Comparison of ENCODE assay signal across 8 cellular contexts in genomic region chr5:91162534-91163381, GRCh38.
DNase-seq lines count a peak whose midpoint lies in the region; ATAC-seq lines count a peak whose summit lies in the region.

No MANE protein-coding gene starts in this region.

- H3K36me3 ChIP-seq in rectal smooth muscle tissue (ENCODE audit: control insufficient read depth, insufficient read depth, low read length) (no peaks in the 10 kb centered on the region), aorta (ENCODE audit: control insufficient read depth in 1 of 2, insufficient read depth in 2 of 2, low read length in 1 of 2) (no peaks in the 10 kb centered on the region)

- WGBS in aorta, 2 donors: 55 to 63% methylated on average over 6 of the region's 6 CpGs

- peak overlapping the region; percentile 54 for H3K27ac Mint-ChIP-seq in activated T-helper 1 cell treated with anti-CD3 and anti-CD28 coated beads, Interleukin-12 subunit alpha, Interleukin-12 subunit beta, Interleukin-2, Interleukin-4 antibody, amounts not matched to agents 30 ng/mL and 10 ng/mL and 1 ng/mL, durations not matched to agents 14 hours and 24 hours and 36 hours

- H3K36me3 Mint-ChIP-seq in activated T-helper 1 cell treated with anti-CD3 and anti-CD28 coated beads, Interleukin-12 subunit alpha, Interleukin-12 subunit beta, Interleukin-2, Interleukin-4 antibody, amounts not matched to agents 30 ng/mL and 10 ng/mL and 1 ng/mL, durations not matched to agents 14 hours and 24 hours and 36 hours (ENCODE audit: low read depth): no peaks in the 10 kb centered on the region

- H3K4me1 ChIP-seq in rectal smooth muscle tissue (ENCODE audit: control insufficient read depth, insufficient read depth, low read length) (peaks cover 9% of the 10 kb centered on the region), aorta (ENCODE audit: control insufficient read depth in 1 of 2, insufficient read depth in 2 of 2, low read length in 2 of 2) (peaks cover 5 to 8% of the 10 kb centered on the region in 2 donors)

- intact Hi-C loops in activated T-helper 1 cell treated with anti-CD3 and anti-CD28 coated beads, Interleukin-12 subunit alpha, Interleukin-12 subunit beta, Interleukin-2, Interleukin-4 antibody, amounts not matched to agents 30 ng/mL and 10 ng/mL and 1 ng/mL, durations not matched to agents 14 hours and 24 hours and 36 hours (cut with micrococcal nuclease): loop anchor here (1.0 to 5.0 kb wide), 11 partner anchors 8 to 290 kb away; partner anchors contain the start of gene ARRDC3
- intact Hi-C loops in head of caudate nucleus (cut with DNase I): loop anchor here (10.0 kb wide), 1 partner anchor 58 kb away; no protein-coding TSS in a partner anchor
- intact Hi-C loops in aorta (cut with DNase I): no loop called here

- H3K27me3 ChIP-seq in rectal smooth muscle tissue (ENCODE audit: control insufficient read depth, insufficient read depth, low read length) (no peaks in the 10 kb centered on the region), aorta (ENCODE audit: control insufficient read depth in 1 of 2, insufficient read depth in 2 of 2, low read length in 1 of 2) (no peaks in the 10 kb centered on the region)

- H3K4me3 Mint-ChIP-seq in activated T-helper 1 cell treated with anti-CD3 and anti-CD28 coated beads, Interleukin-12 subunit alpha, Interleukin-12 subunit beta, Interleukin-2, Interleukin-4 antibody, amounts not matched to agents 30 ng/mL and 10 ng/mL and 1 ng/mL, durations not matched to agents 14 hours and 24 hours and 36 hours: peak overlapping the region; percentile 2

- H3K9me3 Mint-ChIP-seq in activated T-helper 1 cell treated with anti-CD3 and anti-CD28 coated beads, Interleukin-12 subunit alpha, Interleukin-12 subunit beta, Interleukin-2, Interleukin-4 antibody, amounts not matched to agents 30 ng/mL and 10 ng/mL and 1 ng/mL, durations not matched to agents 14 hours and 24 hours and 36 hours: no peaks in the 10 kb centered on the region

- H3K9ac ChIP-seq in rectal smooth muscle tissue (ENCODE audit: low read length): no peak overlapping the region

- H3K9me3 ChIP-seq in aorta (ENCODE audit: control insufficient read depth, low read length): no peaks in the 10 kb centered on the region

- DNase-seq in NOMO-1 (lab: John Stamatoyannopoulos, UW; ENCODE audit: unreplicated experiment in 2 of 2) (peak; percentile 92 to 97), head of caudate nucleus (peak in 27 of 42 donors; percentile 21 to 85 (median 49)), aorta (peak in 1 of 2 donors; percentile 83), 8988T (no peak)
- DNase-seq in activated T-helper 1 cell treated with anti-CD3 and anti-CD28 coated beads, Interleukin-12 subunit alpha, Interleukin-12 subunit beta, Interleukin-2, Interleukin-4 antibody, amounts not matched to agents 30 ng/mL and 10 ng/mL and 1 ng/mL, durations not matched to agents 14 hours and 24 hours and 36 hours (ENCODE audit: low spot score): peak; percentile 70

- peaks cover 22% of the 10 kb centered on the region for H3K4me1 Mint-ChIP-seq in activated T-helper 1 cell treated with anti-CD3 and anti-CD28 coated beads, Interleukin-12 subunit alpha, Interleukin-12 subunit beta, Interleukin-2, Interleukin-4 antibody, amounts not matched to agents 30 ng/mL and 10 ng/mL and 1 ng/mL, durations not matched to agents 14 hours and 24 hours and 36 hours (ENCODE audit: low read depth)

- H3K27ac ChIP-seq in rectal smooth muscle tissue (ENCODE audit: low read depth, low read length) (peak overlapping the region; percentile 35), aorta (ENCODE audit: low read depth in 1 of 2, low read length in 2 of 2) (peak overlapping the region in 1 of 2 donors; percentile 8)

- no peak overlapping the region for H3K4me3 ChIP-seq in rectal smooth muscle tissue (ENCODE audit: low read length)
- H3K4me3 ChIP-seq in aorta (ENCODE audit: low read length in 2 of 2): no peak overlapping the region

- ATAC-seq in GM18508 (IDR thresholded peaks at IDR 0.05; ENCODE audit: insufficient read depth, unreplicated experiment): peak; percentile 99
- peak; percentile 99 for ATAC-seq in HG02870 (IDR thresholded peaks at IDR 0.05; ENCODE audit: unreplicated experiment)
- ATAC-seq in aorta (ENCODE audit: low FRiP score): peak; percentile 86

- peaks cover 14% of the 10 kb centered on the region for H3K27me3 Mint-ChIP-seq in activated T-helper 1 cell treated with anti-CD3 and anti-CD28 coated beads, Interleukin-12 subunit alpha, Interleukin-12 subunit beta, Interleukin-2, Interleukin-4 antibody, amounts not matched to agents 30 ng/mL and 10 ng/mL and 1 ng/mL, durations not matched to agents 14 hours and 24 hours and 36 hours (ENCODE audit: insufficient read depth)

Comparison
In these comparisons a context has a peak if more than half of its experiments do, and no peak if none do; other contexts are left out.
1. intact Hi-C loops: an anchor here in activated T-helper 1 cell treated with anti-CD3 and anti-CD28 coated beads, Interleukin-12 subunit alpha, Interleukin-12 subunit beta, Interleukin-2, Interleukin-4 antibody, amounts not matched to agents 30 ng/mL and 10 ng/mL and 1 ng/mL, durations not matched to agents 14 hours and 24 hours and 36 hours (1.0 to 5.0 kb wide) and head of caudate nucleus (10.0 kb wide); none called in aorta.